ENCODE assay signal across 30 cellular contexts in the genomic region with DNA sequence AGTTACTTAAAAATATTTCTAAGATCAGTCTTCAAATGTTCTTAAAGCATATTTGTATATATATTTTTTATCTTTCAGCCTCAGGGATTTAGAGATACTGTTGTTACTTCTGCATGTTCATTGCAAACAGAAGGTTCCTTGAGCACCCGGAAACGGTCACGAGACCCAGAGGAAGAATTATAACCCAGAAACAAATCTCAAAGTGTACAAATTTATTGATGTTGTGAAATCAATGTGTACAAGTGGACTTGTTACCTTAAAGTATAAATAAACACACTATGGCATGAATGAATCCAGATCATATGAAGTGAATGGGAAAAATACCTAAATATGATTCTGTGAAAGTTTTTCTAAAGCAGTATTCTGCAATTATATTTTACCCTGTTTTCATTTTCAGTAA. TPM values are rescaled to one million over a fixed set of nuclear protein-coding genes. Genes with fewer than 3 reads are reported as not detected.
"Had no signal": no experiment of that assay in that cellular context is flagged by ENCODE, and none has a peak within 500 bp of the region (broad histone marks: within the 10 kb centered on the region; RNA-seq: fewer than 3 reads in every experiment).

No MANE protein-coding gene starts in this region.

- H3K9me3 ChIP-seq: colonic mucosa, esophagus muscularis mucosa, esophagus squamous epithelium, gastrocnemius medialis, gastroesophageal sphincter, heart left ventricle, heart right ventricle had no signal

- H3K4me1 ChIP-seq: colonic mucosa, esophagus muscularis mucosa, esophagus squamous epithelium, foreskin keratinocyte, gastrocnemius medialis, gastroesophageal sphincter, heart left ventricle, heart right ventricle had no signal

- DNase-seq: colonic mucosa; cortex of kidney; dermis blood vessel endothelial cell; dorsolateral prefrontal cortex; effector CD4-positive, alpha-beta T cell; effector memory CD4-positive, alpha-beta T cell; effector memory CD8-positive, alpha-beta T cell; endodermal cell; erythroblast; esophagus squamous epithelium; foreskin fibroblast; foreskin keratinocyte; foreskin melanocyte; gastrocnemius medialis; glutamatergic neuron; head of caudate nucleus; heart left ventricle; heart right ventricle had no signal

- ATAC-seq: effector memory CD8-positive, alpha-beta T cell; esophagus mucosa; foreskin keratinocyte; gastrocnemius medialis; gastroesophageal sphincter; heart left ventricle; heart right ventricle had no signal

- H3K27ac ChIP-seq: colonic mucosa, coronary artery, dorsolateral prefrontal cortex, epithelial cell of prostate, esophagus muscularis mucosa, esophagus squamous epithelium, foreskin keratinocyte, gastrocnemius medialis, gastroesophageal sphincter, heart left ventricle, heart right ventricle, hepatocyte had no signal

- H3K4me3 Mint-ChIP-seq: dendritic cell treated with granulocyte-macrophage colony-stimulating factor and Interleukin-4, amounts not matched to agents 40 ng/mL and 50 ng/mL, for 4 days; effector memory CD8-positive, alpha-beta T cell; endodermal cell had no signal

- H3K4me1 Mint-ChIP-seq: endodermal cell had no signal

- H3K27me3 ChIP-seq: colonic mucosa, dorsolateral prefrontal cortex, esophagus muscularis mucosa, esophagus squamous epithelium, foreskin keratinocyte, gastrocnemius medialis, gastroesophageal sphincter, heart left ventricle, heart right ventricle, hepatocyte had no signal

- FAIRE-seq: colon, endometrium, endothelial cell of umbilical vein, frontal cortex had no signal

- H3K9me3 Mint-ChIP-seq: dendritic cell treated with granulocyte-macrophage colony-stimulating factor and Interleukin-4, amounts not matched to agents 40 ng/mL and 50 ng/mL, for 4 days; effector memory CD8-positive, alpha-beta T cell; endodermal cell had no signal

- H3K27ac Mint-ChIP-seq: dendritic cell treated with granulocyte-macrophage colony-stimulating factor and Interleukin-4, amounts not matched to agents 40 ng/mL and 50 ng/mL, for 4 days; effector memory CD8-positive, alpha-beta T cell; endodermal cell had no signal

- H3K36me3 ChIP-seq: colonic mucosa, gastrocnemius medialis had no signal

- H3K27me3 Mint-ChIP-seq: dendritic cell treated with granulocyte-macrophage colony-stimulating factor and Interleukin-4, amounts not matched to agents 40 ng/mL and 50 ng/mL, for 4 days; effector memory CD8-positive, alpha-beta T cell had no signal

- H3K4me3 ChIP-seq: colonic mucosa, coronary artery, dorsolateral prefrontal cortex, esophagus muscularis mucosa, esophagus squamous epithelium, gastrocnemius medialis, gastroesophageal sphincter, heart left ventricle, heart right ventricle, hepatocyte had no signal

RNA-seq across cellular contexts. Expression of gene PPM1E, which starts 21.6 kb away (rescaled TPM):
- total RNA-seq: endothelial cell of umbilical vein, glomerular endothelial cell had no signal

RNA-seq across cellular contexts. Expression of gene TEX14, which starts 42.2 kb away (rescaled TPM):
- total RNA-seq: endothelial cell of umbilical vein, gastrocnemius medialis, glomerular endothelial cell had no signal
